In genomic region chr16:18855196-18855595, GRCh38 we compare ENCODE assay signal across 26 cellular contexts. TPM values are rescaled to one million over a fixed set of nuclear protein-coding genes. Genes with fewer than 3 reads are reported as not detected.
DNase-seq lines count a peak whose midpoint lies in the region; ATAC-seq and TF ChIP-seq lines count a peak whose summit lies in the region.
"Had no signal": no experiment of that assay in that cellular context is flagged by ENCODE, and none has a peak within 500 bp of the region (broad histone marks: within the 10 kb centered on the region; RNA-seq: fewer than 3 reads in every experiment).

No MANE protein-coding gene starts in this region.

- no peaks in the 10 kb centered on the region for H3K27me3 Mint-ChIP-seq in T-helper 1 cell treated with Interleukin-12 subunit alpha and Interleukin-12 subunit beta and Interleukin-4 antibody, amounts not matched to agents 30 μg/mL and 1 μg/mL, for 36 hours (ENCODE audit: low read depth)
- no peaks in the 10 kb centered on the region for H3K27me3 Mint-ChIP-seq in CD4-positive, alpha-beta memory T cell
- H3K27me3 Mint-ChIP-seq in activated naive CD8-positive, alpha-beta T cell treated with anti-CD3 and anti-CD28 coated beads for 36 hours = no peaks in the 10 kb centered on the region
- H3K27me3 Mint-ChIP-seq in nephron progenitor cell (ENCODE audit: low read depth, poor library complexity) (no peaks in the 10 kb centered on the region), osteocyte (ENCODE audit: unreplicated experiment) (no peaks in the 10 kb centered on the region)
- H3K27me3 Mint-ChIP-seq: brain; stimulated activated naive B cell treated with anti-CD40 and anti-IgM and Interleukin-4, amounts not matched to agents 10 μg/mL and 1 μg/mL and 100 μg/mL, for 72 hours had no signal

- no peak overlapping the region for H3K27ac ChIP-seq in CD4-positive, alpha-beta memory T cell (ENCODE audit: low read depth, low read length)
- H3K27ac ChIP-seq: 22Rv1, SK-N-MC, tibial nerve, WERI-Rb-1 had no signal

- CTCF ChIA-PET in CD4-positive, alpha-beta memory T cell (lab: Charles Lee; ENCODE audit: partially characterized antibody) = no interaction called here

- no peak for TF ChIP-seq CTCF in nephron progenitor cell (IDR thresholded peaks at IDR 0.05)
- no peak for TF ChIP-seq CTCF in osteocyte (IDR thresholded peaks at IDR 0.05)

- H3K4me1 ChIP-seq in CD4-positive, alpha-beta memory T cell (ENCODE audit: insufficient read depth, low read length) = no peaks in the 10 kb centered on the region
- H3K4me1 ChIP-seq: tibial nerve had no signal

- no peaks in the 10 kb centered on the region for H3K9me3 Mint-ChIP-seq in T-helper 1 cell treated with Interleukin-12 subunit alpha and Interleukin-12 subunit beta and Interleukin-4 antibody, amounts not matched to agents 30 μg/mL and 1 μg/mL, for 36 hours
- H3K9me3 Mint-ChIP-seq in CD4-positive, alpha-beta memory T cell = no peaks in the 10 kb centered on the region
- no peaks in the 10 kb centered on the region for H3K9me3 Mint-ChIP-seq in activated naive CD8-positive, alpha-beta T cell treated with anti-CD3 and anti-CD28 coated beads for 36 hours
- H3K9me3 Mint-ChIP-seq in nephron progenitor cell (no peaks in the 10 kb centered on the region), osteocyte (ENCODE audit: unreplicated experiment) (no peaks in the 10 kb centered on the region)
- H3K9me3 Mint-ChIP-seq: brain; stimulated activated naive B cell treated with anti-CD40 and anti-IgM and Interleukin-4, amounts not matched to agents 10 μg/mL and 1 μg/mL and 100 μg/mL, for 72 hours had no signal

- ATAC-seq in GM18520 (IDR thresholded peaks at IDR 0.05; ENCODE audit: unreplicated experiment) = no peak
- ATAC-seq: GM12878; stimulated activated naive B cell treated with anti-CD40 and anti-IgM and Interleukin-4, amounts not matched to agents 10 μg/mL and 1 μg/mL and 100 μg/mL, for 72 hours had no signal

- intact Hi-C loops in CD4-positive, alpha-beta memory T cell (cut with micrococcal nuclease) = no loop called here

- H3K27ac Mint-ChIP-seq in T-helper 1 cell treated with Interleukin-12 subunit alpha and Interleukin-12 subunit beta and Interleukin-4 antibody, amounts not matched to agents 30 μg/mL and 1 μg/mL, for 36 hours = peak overlapping the region; percentile 19
- peak overlapping the region in 4 of 7 donors; percentile 37 to 68 (median 54) for H3K27ac Mint-ChIP-seq in CD4-positive, alpha-beta memory T cell
- H3K27ac Mint-ChIP-seq in activated naive CD8-positive, alpha-beta T cell treated with anti-CD3 and anti-CD28 coated beads for 36 hours = peak overlapping the region; percentile 59
- H3K27ac Mint-ChIP-seq in nephron progenitor cell (peak overlapping the region; percentile 7), osteocyte (ENCODE audit: unreplicated experiment) (no peak overlapping the region)

- no peaks in the 10 kb centered on the region for H3K9me3 ChIP-seq in CD4-positive, alpha-beta memory T cell (ENCODE audit: control insufficient read depth in 1 of 2, low read length in 2 of 2)
- H3K9me3 ChIP-seq: MG63, tibial nerve had no signal

- H3K4me1 Mint-ChIP-seq in T-helper 1 cell treated with Interleukin-12 subunit alpha and Interleukin-12 subunit beta and Interleukin-4 antibody, amounts not matched to agents 30 μg/mL and 1 μg/mL, for 36 hours (ENCODE audit: low read depth) = peaks cover 7% of the 10 kb centered on the region
- peaks cover 0 to 9% (median 5%) of the 10 kb centered on the region in 4 donors for H3K4me1 Mint-ChIP-seq in CD4-positive, alpha-beta memory T cell
- peaks cover 13% of the 10 kb centered on the region for H3K4me1 Mint-ChIP-seq in activated naive CD8-positive, alpha-beta T cell treated with anti-CD3 and anti-CD28 coated beads for 36 hours
- H3K4me1 Mint-ChIP-seq in nephron progenitor cell (no peaks in the 10 kb centered on the region), osteocyte (ENCODE audit: unreplicated experiment) (no peaks in the 10 kb centered on the region)
- H3K4me1 Mint-ChIP-seq: brain had no signal

- H3K27me3 ChIP-seq in CD4-positive, alpha-beta memory T cell (ENCODE audit: insufficient read depth, low read length) = no peaks in the 10 kb centered on the region
- H3K27me3 ChIP-seq: MG63, tibial nerve had no signal

- H3K4me3 Mint-ChIP-seq in T-helper 1 cell treated with Interleukin-12 subunit alpha and Interleukin-12 subunit beta and Interleukin-4 antibody, amounts not matched to agents 30 μg/mL and 1 μg/mL, for 36 hours = no peak overlapping the region
- H3K4me3 Mint-ChIP-seq in CD4-positive, alpha-beta memory T cell = no peak overlapping the region
- no peak overlapping the region for H3K4me3 Mint-ChIP-seq in activated naive CD8-positive, alpha-beta T cell treated with anti-CD3 and anti-CD28 coated beads for 36 hours
- no peak overlapping the region for H3K4me3 Mint-ChIP-seq in nephron progenitor cell
- no peak overlapping the region for H3K4me3 Mint-ChIP-seq in osteocyte (ENCODE audit: unreplicated experiment)
- H3K4me3 Mint-ChIP-seq: brain; stimulated activated naive B cell treated with anti-CD40 and anti-IgM and Interleukin-4, amounts not matched to agents 10 μg/mL and 1 μg/mL and 100 μg/mL, for 72 hours had no signal

- POLR2A ChIA-PET in CD4-positive, alpha-beta memory T cell (lab: Charles Lee; ENCODE audit: partially characterized antibody) = no interaction called here

- peaks cover 45% of the 10 kb centered on the region for H3K36me3 Mint-ChIP-seq in T-helper 1 cell treated with Interleukin-12 subunit alpha and Interleukin-12 subunit beta and Interleukin-4 antibody, amounts not matched to agents 30 μg/mL and 1 μg/mL, for 36 hours (ENCODE audit: low read depth)
- peaks cover 49 to 74% of the 10 kb centered on the region in 2 donors for H3K36me3 Mint-ChIP-seq in CD4-positive, alpha-beta memory T cell
- H3K36me3 Mint-ChIP-seq in activated naive CD8-positive, alpha-beta T cell treated with anti-CD3 and anti-CD28 coated beads for 36 hours = peaks cover 32% of the 10 kb centered on the region
- H3K36me3 Mint-ChIP-seq in nephron progenitor cell (ENCODE audit: low read depth) (peaks cover 52% of the 10 kb centered on the region), osteocyte (ENCODE audit: unreplicated experiment) (peaks cover 54% of the 10 kb centered on the region)

- H3K36me3 ChIP-seq in CD4-positive, alpha-beta memory T cell (ENCODE audit: insufficient read depth, low read length) = peaks cover 49% of the 10 kb centered on the region

- H3K4me3 ChIP-seq in CD4-positive, alpha-beta memory T cell (ENCODE audit: low read length in 2 of 2) = no peak overlapping the region
- H3K4me3 ChIP-seq: GM12878, lung, MG63, SK-N-MC, tibial nerve had no signal

- DNase-seq in T-helper 1 cell = no peak
- DNase-seq in CD4-positive, alpha-beta memory T cell = no peak
- no peak for DNase-seq in activated naive CD8-positive, alpha-beta T cell treated with anti-CD3 and anti-CD28 coated beads for 36 hours
- DNase-seq in nephron progenitor cell = no peak
- no peak for DNase-seq in osteocyte (ENCODE audit: extremely low spot score, unreplicated experiment)
- no peak for DNase-seq in superior temporal gyrus (ENCODE audit: extremely low spot score)
- DNase-seq: activated T-cell treated with anti-CD3 and anti-CD28 coated beads, Interleukin-2, amount 50 U/mL, for 48 hours; AML-193; effector CD8-positive, alpha-beta T cell; GOT3; MG63; NCI-H2081 treated with DMSO at 0.1 percent for 48 hours; NCI-H82; occipital lobe; retina; stimulated activated CD4-positive, alpha-beta T cell treated with anti-CD3 and anti-CD28 coated beads, Interleukin-4, amount 100 ng/mL, for 1 hour; stimulated activated naive B cell treated with anti-CD40 and anti-IgM and Interleukin-4, amounts not matched to agents 10 μg/mL and 1 μg/mL and 100 μg/mL, for 72 hours; WERI-Rb-1 had no signal

RNA-seq across cellular contexts. Expression of gene ARL6IP1, which starts 53.8 kb away (rescaled TPM):
- total RNA-seq in CD4-positive, alpha-beta memory T cell = 100 to 1,000 TPM; 105 to 106 TPM
- polyA plus RNA-seq in CD4-positive, alpha-beta memory T cell = 100 to 1,000 TPM; 188 to 306 TPM
- 100 to 1,000 TPM; 102 to 105 TPM for total RNA-seq in activated naive CD8-positive, alpha-beta T cell treated with anti-CD3 and anti-CD28 coated beads for 36 hours
- 95.4 and 97.9 TPM in 2 replicates for total RNA-seq in osteocyte
